In genomic region chr14:21987937-21988336, GRCh38 we compare ENCODE assay signal across 8 cellular contexts.
A peak's percentile ranks its signal among the peaks of the same experiment; 100 is the strongest.
DNase-seq lines count a peak whose midpoint lies in the region; ATAC-seq and TF ChIP-seq lines count a peak whose summit lies in the region.

No MANE protein-coding gene starts in this region.

- no peak for ATAC-seq in omental fat pad (ENCODE audit: low FRiP score)

- H3K4me1 Mint-ChIP-seq in activated CD4-positive, alpha-beta T cell treated with anti-CD3 and anti-CD28 coated beads, Interleukin-2, amount 10 ng/mL, durations not matched to agents 7 days and 5 days: peaks cover 35% of the 10 kb centered on the region
- H3K4me1 Mint-ChIP-seq in nephron progenitor cell: no peaks in the 10 kb centered on the region

- no peaks in the 10 kb centered on the region for H3K36me3 ChIP-seq in brain microvascular endothelial cell (replicated peaks)

- POLR2A ChIA-PET in activated CD4-positive, alpha-beta T cell treated with anti-CD3 and anti-CD28 coated beads, Interleukin-2, amount 10 ng/mL, durations not matched to agents 7 days and 5 days (lab: Charles Lee): interaction anchor here (0.6 to 1.0 kb wide), 2 partner anchors 10 to 514 kb away, joined by 3 read pairs; no protein-coding TSS in a partner anchor

- H3K27me3 ChIP-seq in brain microvascular endothelial cell (replicated peaks): no peaks in the 10 kb centered on the region

- H3K27ac Mint-ChIP-seq in activated CD4-positive, alpha-beta T cell treated with anti-CD3 and anti-CD28 coated beads, Interleukin-2, amount 10 ng/mL, durations not matched to agents 7 days and 5 days: peak overlapping the region; percentile 73
- no peak overlapping the region for H3K27ac Mint-ChIP-seq in nephron progenitor cell

- no peaks in the 10 kb centered on the region for H3K36me3 Mint-ChIP-seq in activated CD4-positive, alpha-beta T cell treated with anti-CD3 and anti-CD28 coated beads, Interleukin-2, amount 10 ng/mL, durations not matched to agents 7 days and 5 days (ENCODE audit: low read depth)
- H3K36me3 Mint-ChIP-seq in nephron progenitor cell (ENCODE audit: low read depth): no peaks in the 10 kb centered on the region

- CTCF ChIA-PET in activated CD4-positive, alpha-beta T cell treated with anti-CD3 and anti-CD28 coated beads, Interleukin-2, amount 10 ng/mL, durations not matched to agents 7 days and 5 days (lab: Charles Lee): interaction anchor here (0.6 to 3.8 kb wide), 7 partner anchors 10 to 809 kb away, joined by 3 to 20 read pairs (median 4); no protein-coding TSS in a partner anchor

- peak; percentile 30 for DNase-seq in activated CD4-positive, alpha-beta T cell treated with anti-CD3 and anti-CD28 coated beads, Interleukin-2, amount 10 ng/mL, durations not matched to agents 7 days and 5 days
- DNase-seq in activated CD4-positive, alpha-beta T cell treated with anti-CD3 and anti-CD28 coated beads, Interleukin-2, amount 50 U/mL, for 4 hours: no peak
- DNase-seq in NCI-H226 (peak; percentile 35), brain microvascular endothelial cell (peak; percentile 47), nephron progenitor cell (peak; percentile 15), omental fat pad (ENCODE audit: low spot score) (no peak), NCI-H2227 treated with DMSO at 0.1 percent for 48 hours (lab: John Stamatoyannopoulos, UW) (no peak), hypothalamus (lab: John Stamatoyannopoulos, UW) (no peak)

- H3K27ac ChIP-seq in brain microvascular endothelial cell: no peak overlapping the region

- TF ChIP-seq CTCF in brain microvascular endothelial cell (IDR thresholded peaks at IDR 0.05; ENCODE audit: low read depth, low read length, missing control alignments) (peak; percentile 75), nephron progenitor cell (IDR thresholded peaks at IDR 0.05) (peak; percentile 44), omental fat pad (IDR thresholded peaks at IDR 0.05) (no peak)

- H3K9me3 Mint-ChIP-seq in activated CD4-positive, alpha-beta T cell treated with anti-CD3 and anti-CD28 coated beads, Interleukin-2, amount 10 ng/mL, durations not matched to agents 7 days and 5 days: no peaks in the 10 kb centered on the region
- H3K9me3 Mint-ChIP-seq in nephron progenitor cell: no peaks in the 10 kb centered on the region

- no peak overlapping the region for H3K4me3 ChIP-seq in brain microvascular endothelial cell (ENCODE audit: low read depth, low read length)

- in situ Hi-C loops in brain microvascular endothelial cell (cut with HindIII; ENCODE audit: low pct_ligation_motif_present, low sequenced_read_pairs): no loop called here

- no peak overlapping the region for H3K4me3 Mint-ChIP-seq in activated CD4-positive, alpha-beta T cell treated with anti-CD3 and anti-CD28 coated beads, Interleukin-2, amount 10 ng/mL, durations not matched to agents 7 days and 5 days
- no peak overlapping the region for H3K4me3 Mint-ChIP-seq in nephron progenitor cell

- peaks cover 7% of the 10 kb centered on the region for H3K27me3 Mint-ChIP-seq in activated CD4-positive, alpha-beta T cell treated with anti-CD3 and anti-CD28 coated beads, Interleukin-2, amount 10 ng/mL, durations not matched to agents 7 days and 5 days
- peaks cover 6% of the 10 kb centered on the region for H3K27me3 Mint-ChIP-seq in nephron progenitor cell (ENCODE audit: low read depth, poor library complexity)

Comparison
In these comparisons a context has a peak if more than half of its experiments do, and no peak if none do; other contexts are left out.
1. DNase-seq: peak in activated CD4-positive, alpha-beta T cell treated with anti-CD3 and anti-CD28 coated beads, Interleukin-2, amount 10 ng/mL, durations not matched to agents 7 days and 5 days (single experiment), NCI-H226 (single experiment), brain microvascular endothelial cell (single experiment) and nephron progenitor cell (single experiment); none in activated CD4-positive, alpha-beta T cell treated with anti-CD3 and anti-CD28 coated beads, Interleukin-2, amount 50 U/mL, for 4 hours (0 of 2), omental fat pad (single experiment), NCI-H2227 treated with DMSO at 0.1 percent for 48 hours (single experiment) and hypothalamus (0 of 51).
2. CTCF ChIP-seq: peak in brain microvascular endothelial cell (single experiment) and nephron progenitor cell (single experiment); none in omental fat pad (0 of 3).